Comparison of ENCODE assay signal across 9 cellular contexts in the genomic region with DNA sequence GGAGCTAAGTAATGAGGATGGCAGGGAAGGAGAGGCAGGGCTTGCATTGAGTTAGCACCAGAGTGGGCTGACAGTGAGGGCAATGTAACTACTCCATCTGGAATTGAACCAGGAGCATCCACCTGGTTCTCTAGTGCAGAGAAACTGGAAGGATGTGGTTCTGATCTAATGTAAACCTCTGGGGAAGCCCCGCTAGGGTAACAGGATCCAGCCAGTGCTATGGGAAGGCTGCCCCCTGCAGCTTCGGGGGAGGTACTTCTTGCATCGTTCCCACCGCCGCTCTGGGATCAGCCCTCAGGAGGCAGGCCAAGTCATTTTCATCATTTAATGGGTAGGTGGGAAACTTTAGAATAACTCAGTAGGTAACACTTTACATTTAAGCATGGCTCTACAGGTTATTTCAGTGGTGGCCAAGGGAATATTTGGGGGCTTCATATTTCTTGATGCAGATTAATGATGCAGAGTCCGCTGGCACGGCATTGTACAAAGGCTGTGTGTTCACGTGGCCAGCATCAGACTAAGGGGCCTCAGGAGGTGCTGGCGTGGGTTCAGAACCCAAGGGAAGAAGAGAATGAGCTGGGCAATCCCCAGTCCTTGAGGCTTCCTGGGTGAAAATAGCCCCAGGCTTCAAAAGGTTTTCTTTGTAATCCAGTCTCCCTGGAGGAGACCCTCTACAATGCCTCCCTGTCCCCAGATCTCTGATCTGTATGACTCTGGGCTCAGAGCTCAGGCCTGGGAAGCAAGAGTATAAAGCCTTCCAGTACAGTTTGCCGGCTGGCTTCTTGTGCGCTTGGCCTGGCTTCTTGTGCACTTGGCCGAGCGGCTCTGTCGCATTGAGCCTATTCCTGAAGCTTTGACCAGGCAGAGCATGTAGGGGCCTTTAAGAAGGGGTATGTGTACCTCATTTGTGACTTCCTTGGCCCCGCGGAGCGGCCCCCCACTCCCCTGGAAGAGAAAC. TPM values are rescaled to one million over a fixed set of nuclear protein-coding genes. Genes with fewer than 3 reads are reported as not detected.
DNase-seq lines count a peak whose midpoint lies in the region; ATAC-seq and TF ChIP-seq lines count a peak whose summit lies in the region.
"Had no signal": no experiment of that assay in that cellular context is flagged by ENCODE, and none has a peak within 500 bp of the region (broad histone marks: within the 10 kb centered on the region; RNA-seq: fewer than 3 reads in every experiment).

No MANE protein-coding gene starts in this region.

- H3K4me1 Mint-ChIP-seq in activated CD4-positive, alpha-beta T cell treated with anti-CD3 and anti-CD28 coated beads for 36 hours = no peaks in the 10 kb centered on the region
- H3K4me1 Mint-ChIP-seq in activated CD4-positive, alpha-beta T cell treated with anti-CD3 and anti-CD28 coated beads, Interleukin-2, amount 10 ng/mL, durations not matched to agents 7 days and 5 days = no peaks in the 10 kb centered on the region
- no peaks in the 10 kb centered on the region for H3K4me1 Mint-ChIP-seq in endothelial cell (ENCODE audit: unreplicated experiment)

- no peaks in the 10 kb centered on the region for H3K36me3 Mint-ChIP-seq in activated CD4-positive, alpha-beta T cell treated with anti-CD3 and anti-CD28 coated beads for 36 hours (ENCODE audit: low read depth)
- no peaks in the 10 kb centered on the region for H3K36me3 Mint-ChIP-seq in activated CD4-positive, alpha-beta T cell treated with anti-CD3 and anti-CD28 coated beads, Interleukin-2, amount 10 ng/mL, durations not matched to agents 7 days and 5 days (ENCODE audit: low read depth)
- no peaks in the 10 kb centered on the region for H3K36me3 Mint-ChIP-seq in endothelial cell (ENCODE audit: low read depth, unreplicated experiment)

- CTCF ChIA-PET in activated CD4-positive, alpha-beta T cell treated with anti-CD3 and anti-CD28 coated beads for 36 hours (lab: Charles Lee) = no interaction called here
- CTCF ChIA-PET in activated CD4-positive, alpha-beta T cell treated with anti-CD3 and anti-CD28 coated beads, Interleukin-2, amount 10 ng/mL, durations not matched to agents 7 days and 5 days (lab: Charles Lee) = no interaction called here

- TF ChIP-seq CTCF in endothelial cell (IDR thresholded peaks at IDR 0.05; ENCODE audit: unreplicated experiment) (peak; percentile 53), retinal pigment epithelial cell (conservative IDR thresholded peaks at IDR 0.05; ENCODE audit: low read depth, low read length) (peak; percentile 47)

- intact Hi-C loops in activated CD4-positive, alpha-beta T cell treated with anti-CD3 and anti-CD28 coated beads for 36 hours (cut with DNase I, micrococcal nuclease) = no loop called here

- H3K4me3 ChIP-seq in retinal pigment epithelial cell (ENCODE audit: low read length) = no peak overlapping the region
- H3K4me3 ChIP-seq: BLaER1 treated with 17β-estradiol and CSF1 and Interleukin-3, amounts not matched to agents 10 nM and 100 nM had no signal

- POLR2A ChIA-PET in activated CD4-positive, alpha-beta T cell treated with anti-CD3 and anti-CD28 coated beads for 36 hours (lab: Charles Lee) = no interaction called here
- POLR2A ChIA-PET in activated CD4-positive, alpha-beta T cell treated with anti-CD3 and anti-CD28 coated beads, Interleukin-2, amount 10 ng/mL, durations not matched to agents 7 days and 5 days (lab: Charles Lee) = no interaction called here

- H3K27ac Mint-ChIP-seq in activated CD4-positive, alpha-beta T cell treated with anti-CD3 and anti-CD28 coated beads for 36 hours = no peak overlapping the region
- H3K27ac Mint-ChIP-seq in activated CD4-positive, alpha-beta T cell treated with anti-CD3 and anti-CD28 coated beads, Interleukin-2, amount 10 ng/mL, durations not matched to agents 7 days and 5 days = no peak overlapping the region
- H3K27ac Mint-ChIP-seq in endothelial cell (ENCODE audit: unreplicated experiment) = no peak overlapping the region

- H3K27me3 Mint-ChIP-seq in activated CD4-positive, alpha-beta T cell treated with anti-CD3 and anti-CD28 coated beads for 36 hours = peaks cover 11% of the 10 kb centered on the region
- no peaks in the 10 kb centered on the region for H3K27me3 Mint-ChIP-seq in activated CD4-positive, alpha-beta T cell treated with anti-CD3 and anti-CD28 coated beads, Interleukin-2, amount 10 ng/mL, durations not matched to agents 7 days and 5 days
- no peaks in the 10 kb centered on the region for H3K27me3 Mint-ChIP-seq in endothelial cell (ENCODE audit: unreplicated experiment)

- H3K4me3 Mint-ChIP-seq in activated CD4-positive, alpha-beta T cell treated with anti-CD3 and anti-CD28 coated beads for 36 hours = no peak overlapping the region
- no peak overlapping the region for H3K4me3 Mint-ChIP-seq in activated CD4-positive, alpha-beta T cell treated with anti-CD3 and anti-CD28 coated beads, Interleukin-2, amount 10 ng/mL, durations not matched to agents 7 days and 5 days
- no peak overlapping the region for H3K4me3 Mint-ChIP-seq in endothelial cell (ENCODE audit: unreplicated experiment)

- DNase-seq in activated CD4-positive, alpha-beta T cell treated with anti-CD3 and anti-CD28 coated beads for 36 hours = peak; percentile 27
- DNase-seq in activated CD4-positive, alpha-beta T cell treated with anti-CD3 and anti-CD28 coated beads, Interleukin-2, amount 10 ng/mL, durations not matched to agents 7 days and 5 days = no peak
- DNase-seq in endothelial cell (ENCODE audit: low spot score) = peak; percentile 56
- no peak for DNase-seq in retinal pigment epithelial cell (ENCODE audit: low read depth)
- DNase-seq in activated effector memory CD4-positive, alpha-beta T cell treated with anti-CD3 and anti-CD28 coated beads, Interleukin-2, amount 50 U/mL, for 16 hours = no peak

- peaks cover 3% of the 10 kb centered on the region for H3K9me3 Mint-ChIP-seq in activated CD4-positive, alpha-beta T cell treated with anti-CD3 and anti-CD28 coated beads for 36 hours (ENCODE audit: low read depth)
- H3K9me3 Mint-ChIP-seq in activated CD4-positive, alpha-beta T cell treated with anti-CD3 and anti-CD28 coated beads, Interleukin-2, amount 10 ng/mL, durations not matched to agents 7 days and 5 days = no peaks in the 10 kb centered on the region
- H3K9me3 Mint-ChIP-seq in endothelial cell (ENCODE audit: unreplicated experiment) = no peaks in the 10 kb centered on the region

- ATAC-seq in activated CD4-positive, alpha-beta T cell treated with anti-CD3 and anti-CD28 coated beads for 36 hours = no peak
- ATAC-seq in HG02610 (IDR thresholded peaks at IDR 0.05; ENCODE audit: unreplicated experiment) (peak; percentile 46), GM19452 (IDR thresholded peaks at IDR 0.05; ENCODE audit: unreplicated experiment) (no peak), GM21390 (IDR thresholded peaks at IDR 0.05; ENCODE audit: unreplicated experiment) (no peak)

RNA-seq across cellular contexts. Expression of a gene that starts 26.4 kb away (rescaled TPM):
- under 1 TPM; 0.89 to 0.90 TPM for total RNA-seq in activated CD4-positive, alpha-beta T cell treated with anti-CD3 and anti-CD28 coated beads for 36 hours
- total RNA-seq in activated CD4-positive, alpha-beta T cell treated with anti-CD3 and anti-CD28 coated beads, Interleukin-2, amount 10 ng/mL, durations not matched to agents 7 days and 5 days = under 1 TPM; 0.21 to 0.22 TPM
- total RNA-seq in endothelial cell (ENCODE audit: unreplicated experiment) = 10.1 TPM

Comparison
In these comparisons a context has a peak if more than half of its experiments do, and no peak if none do; other contexts are left out.
1. DNase-seq: peak in activated CD4-positive, alpha-beta T cell treated with anti-CD3 and anti-CD28 coated beads for 36 hours (single experiment) and endothelial cell (single experiment); none in activated CD4-positive, alpha-beta T cell treated with anti-CD3 and anti-CD28 coated beads, Interleukin-2, amount 10 ng/mL, durations not matched to agents 7 days and 5 days (single experiment), retinal pigment epithelial cell (single experiment) and activated effector memory CD4-positive, alpha-beta T cell treated with anti-CD3 and anti-CD28 coated beads, Interleukin-2, amount 50 U/mL, for 16 hours (single experiment).